In the genomic region with DNA sequence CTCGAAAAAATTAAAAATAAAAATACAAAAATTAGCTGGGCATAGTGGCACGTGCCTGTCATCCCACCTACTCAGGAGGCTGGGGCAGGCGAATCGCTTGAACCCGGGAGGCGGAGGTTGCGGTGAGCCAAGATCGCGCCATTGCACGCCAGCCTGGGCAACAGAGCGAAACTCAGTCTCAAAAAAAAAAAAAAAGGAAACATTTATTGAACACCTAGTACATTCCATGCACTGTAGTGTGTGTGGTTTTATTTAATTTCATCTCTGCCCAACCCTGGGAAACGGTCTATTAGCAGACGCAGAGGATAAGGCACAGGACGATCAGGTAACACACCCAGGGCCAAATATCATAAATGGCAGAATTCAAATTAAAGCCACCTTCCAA, we compare ENCODE assay signal across 15 cellular contexts. TPM values are rescaled to one million over a fixed set of nuclear protein-coding genes. Genes with fewer than 3 reads are reported as not detected.
DNase-seq lines count a peak whose midpoint lies in the region; ATAC-seq and TF ChIP-seq lines count a peak whose summit lies in the region.
"Had no signal": no experiment of that assay in that cellular context is flagged by ENCODE, and none has a peak within 500 bp of the region (broad histone marks: within the 10 kb centered on the region; RNA-seq: fewer than 3 reads in every experiment).

No MANE protein-coding gene starts in this region.

- CTCF ChIA-PET in activated CD8-positive, alpha-beta T cell treated with anti-CD3 and anti-CD28 coated beads, Interleukin-2, amount 10 ng/mL, durations not matched to agents 7 days and 5 days (lab: Charles Lee): interaction anchor here (1.1 to 3.0 kb wide), 2 partner anchors 15 to 90 kb away, joined by 4 to 22 read pairs; no protein-coding TSS in a partner anchor
- CTCF ChIA-PET in activated CD8-positive, alpha-beta T cell treated with anti-CD3 and anti-CD28 coated beads for 36 hours (lab: Charles Lee): interaction anchor here (1.2 to 2.8 kb wide), 3 partner anchors 9 to 110 kb away, joined by 3 to 9 read pairs (median 4); no protein-coding TSS in a partner anchor
- CTCF ChIA-PET in WTC11 (lab: Charles Lee): interaction anchor here (0.7 to 2.3 kb wide), 6 partner anchors 9 to 110 kb away, joined by 3 to 14 read pairs (median 7); no protein-coding TSS in a partner anchor

- no peaks in the 10 kb centered on the region for H3K27me3 Mint-ChIP-seq in activated CD8-positive, alpha-beta T cell treated with anti-CD3 and anti-CD28 coated beads, Interleukin-2, amount 10 ng/mL, durations not matched to agents 7 days and 5 days (ENCODE audit: low read depth)
- H3K27me3 Mint-ChIP-seq in activated CD8-positive, alpha-beta T cell treated with anti-CD3 and anti-CD28 coated beads for 36 hours: no peaks in the 10 kb centered on the region
- no peaks in the 10 kb centered on the region for H3K27me3 Mint-ChIP-seq in WTC11 (ENCODE audit: low read depth)
- no peaks in the 10 kb centered on the region for H3K27me3 Mint-ChIP-seq in memory B cell

- no peaks in the 10 kb centered on the region for H3K9me3 ChIP-seq in smooth muscle cell (replicated peaks; ENCODE audit: low read depth)
- H3K9me3 ChIP-seq: gastrocnemius medialis, HAP-1, lower lobe of right lung, right atrium auricular region, uterus had no signal

- no peak overlapping the region for H3K4me3 Mint-ChIP-seq in activated CD8-positive, alpha-beta T cell treated with anti-CD3 and anti-CD28 coated beads, Interleukin-2, amount 10 ng/mL, durations not matched to agents 7 days and 5 days
- no peak overlapping the region for H3K4me3 Mint-ChIP-seq in activated CD8-positive, alpha-beta T cell treated with anti-CD3 and anti-CD28 coated beads for 36 hours
- H3K4me3 Mint-ChIP-seq in WTC11 (no peak overlapping the region), memory B cell (peak overlapping the region; percentile 66)

- WGBS in smooth muscle cell (ENCODE audit: low lambda C conversion rate): 91% methylated on average over 14 of the region's 14 CpGs

- H2AFZ ChIP-seq in smooth muscle cell (ENCODE audit: low read depth): no peak overlapping the region

- no peaks in the 10 kb centered on the region for H3K27me3 ChIP-seq in smooth muscle cell (ENCODE audit: low read depth)
- H3K27me3 ChIP-seq: gastrocnemius medialis, right atrium auricular region, uterus had no signal

- H3K79me2 ChIP-seq in smooth muscle cell (ENCODE audit: low read depth): no peaks in the 10 kb centered on the region

- no peaks in the 10 kb centered on the region for H3F3A ChIP-seq in smooth muscle cell (ENCODE audit: low read depth)

- no peaks in the 10 kb centered on the region for H3K36me3 Mint-ChIP-seq in activated CD8-positive, alpha-beta T cell treated with anti-CD3 and anti-CD28 coated beads, Interleukin-2, amount 10 ng/mL, durations not matched to agents 7 days and 5 days (ENCODE audit: low read depth)
- no peaks in the 10 kb centered on the region for H3K36me3 Mint-ChIP-seq in activated CD8-positive, alpha-beta T cell treated with anti-CD3 and anti-CD28 coated beads for 36 hours (ENCODE audit: low read depth)
- H3K36me3 Mint-ChIP-seq in WTC11 (0 out of 2 replicates have a peak, but pooled peaks cover 3% of the 10 kb centered on the region), memory B cell (no peaks in the 10 kb centered on the region)

- H3K9me3 Mint-ChIP-seq in activated CD8-positive, alpha-beta T cell treated with anti-CD3 and anti-CD28 coated beads, Interleukin-2, amount 10 ng/mL, durations not matched to agents 7 days and 5 days (ENCODE audit: insufficient read depth): no peaks in the 10 kb centered on the region
- no peaks in the 10 kb centered on the region for H3K9me3 Mint-ChIP-seq in activated CD8-positive, alpha-beta T cell treated with anti-CD3 and anti-CD28 coated beads for 36 hours
- H3K9me3 Mint-ChIP-seq in WTC11 (no peaks in the 10 kb centered on the region), memory B cell (no peaks in the 10 kb centered on the region)

- peaks cover 22% of the 10 kb centered on the region for H3K4me1 Mint-ChIP-seq in activated CD8-positive, alpha-beta T cell treated with anti-CD3 and anti-CD28 coated beads, Interleukin-2, amount 10 ng/mL, durations not matched to agents 7 days and 5 days (ENCODE audit: low read depth)
- H3K4me1 Mint-ChIP-seq in activated CD8-positive, alpha-beta T cell treated with anti-CD3 and anti-CD28 coated beads for 36 hours (ENCODE audit: low read depth): peaks cover 16% of the 10 kb centered on the region
- H3K4me1 Mint-ChIP-seq in WTC11: peaks cover 42% of the 10 kb centered on the region
- H3K4me1 Mint-ChIP-seq in memory B cell: peaks cover 19% of the 10 kb centered on the region

- no peaks in the 10 kb centered on the region for H4K20me1 ChIP-seq in smooth muscle cell (ENCODE audit: low read depth)

- no peak for DNase-seq in activated CD8-positive, alpha-beta T cell treated with anti-CD3 and anti-CD28 coated beads, Interleukin-2, amount 10 ng/mL, durations not matched to agents 7 days and 5 days
- DNase-seq in activated CD8-positive, alpha-beta T cell treated with anti-CD3 and anti-CD28 coated beads for 36 hours: no peak
- no peak for DNase-seq in WTC11 (ENCODE audit: low spot score)
- no peak for DNase-seq in memory B cell (ENCODE audit: low spot score in 2 of 2)
- no peak for DNase-seq in smooth muscle cell (lab: John Stamatoyannopoulos, UW; ENCODE audit: unreplicated experiment)
- no peak for DNase-seq in activated CD8-positive, alpha-beta memory T cell treated with anti-CD3 and anti-CD28 coated beads, Interleukin-2, amount 50 U/mL, for 4 hours
- no peak for DNase-seq in coronary artery (ENCODE audit: low spot score)
- DNase-seq: activated gamma-delta T cell treated with Interleukin-2 at 50 U/mL for 16 hours, gastrocnemius medialis, lower lobe of right lung, uterus had no signal

- no peak for ATAC-seq in activated CD8-positive, alpha-beta T cell treated with anti-CD3 and anti-CD28 coated beads, Interleukin-2, amount 10 ng/mL, durations not matched to agents 7 days and 5 days
- no peak for ATAC-seq in activated CD8-positive, alpha-beta T cell treated with anti-CD3 and anti-CD28 coated beads for 36 hours
- ATAC-seq in WTC11 (no peak), memory B cell (ENCODE audit: low read depth) (no peak), HG03280 (IDR thresholded peaks at IDR 0.05; ENCODE audit: unreplicated experiment) (no peak)
- ATAC-seq: gastrocnemius medialis had no signal

- no peak for TF ChIP-seq CTCF in activated CD8-positive, alpha-beta T cell treated with anti-CD3 and anti-CD28 coated beads for 36 hours (IDR thresholded peaks at IDR 0.05)
- TF ChIP-seq CTCF in WTC11 (IDR thresholded peaks at IDR 0.05) (no peak), smooth muscle cell (IDR thresholded peaks at IDR 0.05; ENCODE audit: borderline replicate concordance, insufficient read depth, poor library complexity, severe bottlenecking) (no peak), coronary artery (IDR thresholded peaks at IDR 0.05) (no peak)

- no peak overlapping the region for H3K9ac ChIP-seq in smooth muscle cell (ENCODE audit: low read depth)

- H3K4me3 ChIP-seq in smooth muscle cell (no peak overlapping the region), coronary artery (no peak overlapping the region)
- H3K4me3 ChIP-seq: gastrocnemius medialis, HAP-1, lower lobe of right lung, right atrium auricular region, uterus had no signal

- peak overlapping the region; percentile 56 for H3K4me2 ChIP-seq in smooth muscle cell

- peaks cover 21% of the 10 kb centered on the region for H3K4me1 ChIP-seq in smooth muscle cell (ENCODE audit: low read depth)
- H3K4me1 ChIP-seq: gastrocnemius medialis, lower lobe of right lung, right atrium auricular region, uterus had no signal

- intact Hi-C loops in activated CD8-positive, alpha-beta T cell treated with anti-CD3 and anti-CD28 coated beads for 36 hours (cut with micrococcal nuclease): no loop called here

- POLR2A ChIA-PET in activated CD8-positive, alpha-beta T cell treated with anti-CD3 and anti-CD28 coated beads, Interleukin-2, amount 10 ng/mL, durations not matched to agents 7 days and 5 days (lab: Charles Lee): interaction anchor here (1.5 to 1.9 kb wide), 2 partner anchors 35 to 38 kb away, joined by 5 to 6 read pairs; no protein-coding TSS in a partner anchor
- POLR2A ChIA-PET in activated CD8-positive, alpha-beta T cell treated with anti-CD3 and anti-CD28 coated beads for 36 hours (lab: Charles Lee): interaction anchor here (1.6 kb wide), 1 partner anchor 35 kb away, joined by 8 read pairs; a partner anchor contains a TSS
- POLR2A ChIA-PET in WTC11 (lab: Charles Lee): interaction anchor here (0.9 to 2.7 kb wide), 3 partner anchors 9 to 39 kb away, joined by 6 to 24 read pairs (median 22); a partner anchor contains a TSS

- H3K27ac ChIP-seq in smooth muscle cell (ENCODE audit: low read depth): no peak overlapping the region
- no peak overlapping the region for H3K27ac ChIP-seq in coronary artery
- H3K27ac ChIP-seq: epithelial cell of prostate, gastrocnemius medialis, lower lobe of right lung, right atrium auricular region, uterus had no signal

- peak overlapping the region; percentile 87 for H3K27ac Mint-ChIP-seq in activated CD8-positive, alpha-beta T cell treated with anti-CD3 and anti-CD28 coated beads, Interleukin-2, amount 10 ng/mL, durations not matched to agents 7 days and 5 days
- H3K27ac Mint-ChIP-seq in activated CD8-positive, alpha-beta T cell treated with anti-CD3 and anti-CD28 coated beads for 36 hours: no peak overlapping the region
- H3K27ac Mint-ChIP-seq in WTC11 (peak overlapping the region; percentile 98), memory B cell (no peak overlapping the region)

- H3K36me3 ChIP-seq in smooth muscle cell (ENCODE audit: low read depth): no peaks in the 10 kb centered on the region
- H3K36me3 ChIP-seq: gastrocnemius medialis, HAP-1, lower lobe of right lung, right atrium auricular region, uterus had no signal

RNA-seq across cellular contexts. Expression of a gene that starts 35.8 kb away (rescaled TPM):
- 10 to 100 TPM; 81.9 to 98.0 TPM for total RNA-seq in activated CD8-positive, alpha-beta T cell treated with anti-CD3 and anti-CD28 coated beads, Interleukin-2, amount 10 ng/mL, durations not matched to agents 7 days and 5 days
- 100 to 1,000 TPM; 171 to 184 TPM for total RNA-seq in activated CD8-positive, alpha-beta T cell treated with anti-CD3 and anti-CD28 coated beads for 36 hours
- total RNA-seq in WTC11 (2021) (407 to 438 TPM (median 424 TPM) in 3 replicates), smooth muscle cell (101 and 103 TPM in 2 replicates)
- 41.6 and 49.2 TPM in 2 replicates for polyA plus RNA-seq in smooth muscle cell

Comparison
In these comparisons a context has a peak if more than half of its experiments do, and no peak if none do; other contexts are left out.
1. H3K27ac Mint-ChIP-seq: peak in activated CD8-positive, alpha-beta T cell treated with anti-CD3 and anti-CD28 coated beads, Interleukin-2, amount 10 ng/mL, durations not matched to agents 7 days and 5 days (single experiment) and WTC11 (single experiment); none in activated CD8-positive, alpha-beta T cell treated with anti-CD3 and anti-CD28 coated beads for 36 hours (single experiment) and memory B cell (single experiment).